Comparison of ENCODE assay signal across 26 cellular contexts in genomic region chr2:69400121-69400520, GRCh38.
"Had no signal": no experiment of that assay in that cellular context is flagged by ENCODE, and none has a peak within 500 bp of the region (broad histone marks: within the 10 kb centered on the region; RNA-seq: fewer than 3 reads in every experiment).

No MANE protein-coding gene starts in this region.

- H3K4me3 ChIP-seq: stomach, suprapubic skin, testis, thoracic aorta, thyroid gland, tibial artery, tibial nerve, transverse colon, upper lobe of left lung, upper lobe of right lung, uterus, vagina had no signal

- H3K4me1 ChIP-seq: suprapubic skin, testis, thyroid gland, tibial nerve, upper lobe of left lung, upper lobe of right lung, uterus, vagina had no signal

- ATAC-seq: stimulated activated effector memory CD8-positive, alpha-beta T cell treated with anti-CD3 and anti-CD28 coated beads, Interleukin-12 subunit alpha, Interleukin-12 subunit beta, amount 100 ng/mL, for 72 hours; stimulated activated memory B cell treated with anti-CD40 and anti-IgM and Interleukin-4, amounts not matched to agents 10 μg/mL and 1 μg/mL and 100 μg/mL, for 72 hours; stimulated activated naive B cell treated with anti-CD40 and anti-IgM and Interleukin-4, amounts not matched to agents 10 μg/mL and 1 μg/mL and 100 μg/mL, for 72 hours; stimulated activated naive CD8-positive, alpha-beta T cell treated with anti-CD3 and anti-CD28 coated beads, Interleukin-15, amount 100 ng/mL, for 72 hours; stimulated activated naive CD8-positive, alpha-beta T cell treated with anti-CD3 and anti-CD28 coated beads, Interleukin-15, Interleukin-2, amounts not matched to agents 100 U/mL and 50 U/mL, for 24 hours; upper lobe of right lung had no signal

- H3K27ac ChIP-seq: stomach, suprapubic skin, testis, thoracic aorta, thyroid gland, tibial artery, tibial nerve, transverse colon, upper lobe of left lung, upper lobe of right lung, uterus, vagina had no signal

- H3K9me3 ChIP-seq: stomach, suprapubic skin, testis, thoracic aorta, thyroid gland, tibial artery, transverse colon, upper lobe of left lung, upper lobe of right lung, uterus, vagina had no signal

- H3K27me3 ChIP-seq: stomach, suprapubic skin, testis, thyroid gland, tibial artery, tibial nerve, transverse colon, upper lobe of left lung, upper lobe of right lung, uterus, vagina had no signal

- DNase-seq: stimulated activated CD4-positive, alpha-beta T cell treated with anti-CD3 and anti-CD28 coated beads, Interleukin-2, amount 100 ng/mL, for 24 hours; stimulated activated CD4-positive, alpha-beta T cell treated with anti-CD3 and anti-CD28 coated beads, Interleukin-2, amount 100 ng/mL, for 48 hours; stimulated activated CD4-positive, alpha-beta T cell treated with anti-CD3 and anti-CD28 coated beads, Interleukin-4, amount 100 ng/mL, for 1 hour; stimulated activated CD4-positive, alpha-beta T cell treated with anti-CD3 and anti-CD28 coated beads, Interleukin-4, amount 100 ng/mL, for 24 hours; stimulated activated CD4-positive, alpha-beta T cell treated with anti-CD3 and anti-CD28 coated beads, Interleukin-4, amount 100 ng/mL, for 4 hours; stimulated activated CD8-positive, alpha-beta memory T cell treated with anti-CD3 and anti-CD28 coated beads, Interleukin-4, amount 100 ng/mL, for 48 hours; stimulated activated naive B cell treated with anti-CD40 and anti-IgM and Interleukin-4, amounts not matched to agents 10 μg/mL and 1 μg/mL and 100 μg/mL, for 72 hours; stimulated activated naive CD4-positive, alpha-beta T cell; stimulated activated naive CD4-positive, alpha-beta T cell treated with Interleukin-2 at 50 U/mL for 16 hours; stimulated activated naive CD8-positive, alpha-beta T cell treated with anti-CD3 and anti-CD28 coated beads, Interleukin-15, amount 100 ng/mL, for 72 hours; stimulated activated naive CD8-positive, alpha-beta T cell treated with anti-CD3 and anti-CD28 coated beads, Interleukin-15, Interleukin-2, amounts not matched to agents 100 U/mL and 50 U/mL, for 24 hours; stomach; substantia nigra; testis; thyroid gland; tibial artery; transverse colon; upper lobe of left lung; upper lobe of right lung; uterus had no signal

- H3K36me3 ChIP-seq: uterus had no signal
